8 cellular contexts compared by ENCODE assay signal in genomic region chr4:3626131-3626884, GRCh38.
DNase-seq lines count a peak whose midpoint lies in the region; ATAC-seq, FAIRE-seq and TF ChIP-seq lines count a peak whose summit lies in the region.
"Not testable (repeated sequence)": the region's sequence is repeated elsewhere in the genome, so short reads cannot be mapped to it uniquely, and the experiment has no call there.

No MANE protein-coding gene starts in this region.

- H3K4me3 ChIP-seq in kidney (ENCODE audit: low read length in 2 of 2); mucosa of descending colon: not testable (repeated sequence)

- not testable (repeated sequence) for FAIRE-seq in kidney (lab: Jason Lieb, UNC)
- peak; percentile 95 for FAIRE-seq in urothelium cell line (lab: Jason Lieb, UNC)

- not testable (repeated sequence) for H3K36me3 ChIP-seq in kidney (ENCODE audit: control insufficient read depth in 1 of 2, insufficient read depth in 2 of 2, low read length in 2 of 2); mucosa of descending colon (ENCODE audit: low read depth)

- peak; percentile 48 for DNase-seq in COLO668 (lab: John Stamatoyannopoulos, UW; ENCODE audit: unreplicated experiment)
- peak; percentile 19 for DNase-seq in NCI-H2029 (lab: John Stamatoyannopoulos, UW)
- DNase-seq in NCI-H345 treated with DMSO at 0.1 percent for 48 hours (lab: John Stamatoyannopoulos, UW; ENCODE audit: unreplicated experiment) = peak; percentile 24
- peak; percentile 11 for DNase-seq in activated CD8-positive, alpha-beta memory T cell treated with anti-CD3 and anti-CD28 coated beads, Interleukin-2, amount 50 U/mL, for 4 hours
- peak; percentile 44 for DNase-seq in kidney
- DNase-seq in mucosa of descending colon = peak in 2 of 3 donors; percentile 10 to 24
- DNase-seq in posterior vena cava (ENCODE audit: low spot score) = peak; percentile 58
- DNase-seq in urothelium cell line (ENCODE audit: low spot score) = not testable (repeated sequence)

- not testable (repeated sequence) for H3K9me3 ChIP-seq in kidney (ENCODE audit: control insufficient read depth in 1 of 2, low read length in 2 of 2); mucosa of descending colon

- H3K4me1 ChIP-seq in kidney (ENCODE audit: control insufficient read depth in 1 of 2, insufficient read depth in 1 of 2, low read depth in 1 of 2, low read length in 2 of 2); mucosa of descending colon (ENCODE audit: low read depth): not testable (repeated sequence)

- not testable (repeated sequence) for ATAC-seq in mucosa of descending colon

- not testable (repeated sequence) for TF ChIP-seq CTCF in kidney (IDR thresholded peaks at IDR 0.05; ENCODE audit: borderline replicate concordance, extremely low read depth, insufficient read depth); mucosa of descending colon (IDR thresholded peaks at IDR 0.05)

- not testable (repeated sequence) for H3K9ac ChIP-seq in kidney (ENCODE audit: low read length in 2 of 2)

- intact Hi-C loops in kidney (cut with DNase I); mucosa of descending colon (cut with DNase I, micrococcal nuclease): not testable (repeated sequence)
- intact Hi-C loops in posterior vena cava (cut with DNase I) = loop anchor here in 1 of 2 donors (5.0 kb wide), 1 partner anchor 799 kb away; no protein-coding TSS in a partner anchor

- not testable (repeated sequence) for H3K27ac ChIP-seq in kidney (ENCODE audit: low read depth in 2 of 2, low read length in 2 of 2)
